ENCODE assay signal across 16 cellular contexts in genomic region chr19:33159893-33160292, GRCh38. TPM values are rescaled to one million over a fixed set of nuclear protein-coding genes. Genes with fewer than 3 reads are reported as not detected.
DNase-seq lines count a peak whose midpoint lies in the region.
"Had no signal": no experiment of that assay in that cellular context is flagged by ENCODE, and none has a peak within 500 bp of the region (broad histone marks: within the 10 kb centered on the region; RNA-seq: fewer than 3 reads in every experiment).

No MANE protein-coding gene starts in this region.

- H3K27me3 ChIP-seq in BLaER1 treated with 17β-estradiol and CSF1 and Interleukin-3, amounts not matched to agents 10 nM and 100 nM: no peaks in the 10 kb centered on the region
- H3K27me3 ChIP-seq in CD4-positive, alpha-beta memory T cell (ENCODE audit: insufficient read depth, low read length): no peaks in the 10 kb centered on the region
- H3K27me3 ChIP-seq: heart left ventricle had no signal

- POLR2A ChIA-PET in CD4-positive, alpha-beta memory T cell (lab: Charles Lee; ENCODE audit: partially characterized antibody): interaction anchor here (0.9 to 8.3 kb wide), 6 partner anchors 11 to 214 kb away, joined by 3 to 160 read pairs (median 6); partner anchors contain the start of gene CEBPG
- POLR2A ChIA-PET in activated CD4-positive, alpha-beta memory T cell treated with anti-CD3 and anti-CD28 coated beads, Interleukin-2, amount 10 ng/mL, durations not matched to agents 7 days and 5 days (lab: Charles Lee): interaction anchor here (0.7 to 6.8 kb wide), 3 partner anchors 16 to 217 kb away, joined by 3 to 119 read pairs (median 3); no protein-coding TSS in a partner anchor

- H3K36me3 Mint-ChIP-seq in CD4-positive, alpha-beta memory T cell: no peaks in the 10 kb centered on the region
- no peaks in the 10 kb centered on the region for H3K36me3 Mint-ChIP-seq in activated CD4-positive, alpha-beta memory T cell treated with anti-CD3 and anti-CD28 coated beads, Interleukin-2, amount 10 ng/mL, durations not matched to agents 7 days and 5 days (ENCODE audit: low read depth)
- H3K36me3 Mint-ChIP-seq in immature natural killer cell: peaks cover 0 to 4% (median 0%) of the 10 kb centered on the region in 3 donors

- H4K20me1 ChIP-seq in BLaER1 treated with 17β-estradiol and CSF1 and Interleukin-3, amounts not matched to agents 10 nM and 100 nM: no peaks in the 10 kb centered on the region

- intact Hi-C loops in CD4-positive, alpha-beta memory T cell (cut with micrococcal nuclease): loop anchor here (1.0 kb wide), 1 partner anchor 17 kb away; no protein-coding TSS in a partner anchor

- H3K36me3 ChIP-seq in BLaER1 treated with 17β-estradiol and CSF1 and Interleukin-3, amounts not matched to agents 10 nM and 100 nM: no peaks in the 10 kb centered on the region; a peak in 2 of 22 replicates
- H3K36me3 ChIP-seq in CD4-positive, alpha-beta memory T cell (ENCODE audit: insufficient read depth, low read length): no peaks in the 10 kb centered on the region
- H3K36me3 ChIP-seq: heart left ventricle, left ventricle myocardium inferior, thoracic aorta, WERI-Rb-1 had no signal

- DNase-seq in CD4-positive, alpha-beta memory T cell: no peak
- no peak for DNase-seq in activated CD4-positive, alpha-beta memory T cell treated with anti-CD3 and anti-CD28 coated beads, Interleukin-2, amount 10 ng/mL, durations not matched to agents 7 days and 5 days
- DNase-seq in immature natural killer cell (no peak), mesenteric fat pad (ENCODE audit: low spot score) (no peak), islet precursor cell (no peak), HPDE6-E6E7 (ENCODE audit: extremely low spot score) (no peak)
- DNase-seq: cortex of kidney, EL, heart left ventricle, left ventricle myocardium inferior, NCI-H1417, SHP77, WERI-Rb-1 had no signal

- H3K4me1 ChIP-seq in BLaER1 treated with 17β-estradiol and CSF1 and Interleukin-3, amounts not matched to agents 10 nM and 100 nM: peaks cover 41 to 74% (median 55%) of the 10 kb centered on the region in 10 experiments
- peaks cover 33% of the 10 kb centered on the region for H3K4me1 ChIP-seq in CD4-positive, alpha-beta memory T cell (ENCODE audit: insufficient read depth, low read length)
- H3K4me1 ChIP-seq: left ventricle myocardium inferior had no signal

- peak overlapping the region; percentile 68 to 80 (median 77) for H3K4me2 ChIP-seq in BLaER1 treated with 17β-estradiol and CSF1 and Interleukin-3, amounts not matched to agents 10 nM and 100 nM

- no peaks in the 10 kb centered on the region for H3K9me3 Mint-ChIP-seq in CD4-positive, alpha-beta memory T cell
- H3K9me3 Mint-ChIP-seq in activated CD4-positive, alpha-beta memory T cell treated with anti-CD3 and anti-CD28 coated beads, Interleukin-2, amount 10 ng/mL, durations not matched to agents 7 days and 5 days: no peaks in the 10 kb centered on the region
- no peaks in the 10 kb centered on the region for H3K9me3 Mint-ChIP-seq in immature natural killer cell

- H3K9me3 ChIP-seq in BLaER1 treated with 17β-estradiol and CSF1 and Interleukin-3, amounts not matched to agents 10 nM and 100 nM (replicated peaks in 1 of 11): peaks cover 0 to 14% (median 12%) of the 10 kb centered on the region in 11 experiments; a peak in 11 of 22 replicates
- H3K9me3 ChIP-seq in CD4-positive, alpha-beta memory T cell (ENCODE audit: control insufficient read depth in 1 of 2, low read length in 2 of 2): no peaks in the 10 kb centered on the region
- H3K9me3 ChIP-seq: heart left ventricle, left ventricle myocardium inferior, thoracic aorta had no signal

- H3K27me3 Mint-ChIP-seq in CD4-positive, alpha-beta memory T cell: no peaks in the 10 kb centered on the region
- H3K27me3 Mint-ChIP-seq in activated CD4-positive, alpha-beta memory T cell treated with anti-CD3 and anti-CD28 coated beads, Interleukin-2, amount 10 ng/mL, durations not matched to agents 7 days and 5 days: no peaks in the 10 kb centered on the region
- peaks cover 0 to 4% (median 2%) of the 10 kb centered on the region in 3 donors for H3K27me3 Mint-ChIP-seq in immature natural killer cell (ENCODE audit: low read depth in 3 of 3)

- H3K4me1 Mint-ChIP-seq in CD4-positive, alpha-beta memory T cell: peaks cover 26 to 45% (median 34%) of the 10 kb centered on the region in 4 donors
- H3K4me1 Mint-ChIP-seq in activated CD4-positive, alpha-beta memory T cell treated with anti-CD3 and anti-CD28 coated beads, Interleukin-2, amount 10 ng/mL, durations not matched to agents 7 days and 5 days: peaks cover 39% of the 10 kb centered on the region
- peaks cover 39 to 46% of the 10 kb centered on the region in 2 donors for H3K4me1 Mint-ChIP-seq in immature natural killer cell

- H3K4me3 Mint-ChIP-seq in CD4-positive, alpha-beta memory T cell: peak overlapping the region in 7 of 8 donors; percentile 43 to 86 (median 62)
- H3K4me3 Mint-ChIP-seq in activated CD4-positive, alpha-beta memory T cell treated with anti-CD3 and anti-CD28 coated beads, Interleukin-2, amount 10 ng/mL, durations not matched to agents 7 days and 5 days: no peak overlapping the region
- H3K4me3 Mint-ChIP-seq in immature natural killer cell: peak overlapping the region; percentile 73 to 76 (median 75)

- H3K9ac ChIP-seq in BLaER1 treated with 17β-estradiol and CSF1 and Interleukin-3, amounts not matched to agents 10 nM and 100 nM: peak overlapping the region in 5 of 11 experiments; percentile 24 to 60 (median 42); a peak in 7 of 22 replicates

- H3K27ac Mint-ChIP-seq in CD4-positive, alpha-beta memory T cell: peak overlapping the region; percentile 76 to 94 (median 89)
- H3K27ac Mint-ChIP-seq in activated CD4-positive, alpha-beta memory T cell treated with anti-CD3 and anti-CD28 coated beads, Interleukin-2, amount 10 ng/mL, durations not matched to agents 7 days and 5 days: peak overlapping the region; percentile 83
- peak overlapping the region; percentile 81 to 97 (median 92) for H3K27ac Mint-ChIP-seq in immature natural killer cell

- H3K27ac ChIP-seq in BLaER1 treated with 17β-estradiol and CSF1 and Interleukin-3, amounts not matched to agents 10 nM and 100 nM: peak overlapping the region in 10 of 11 experiments; percentile 33 to 85 (median 72); a peak in 19 of 22 replicates
- peak overlapping the region; percentile 36 for H3K27ac ChIP-seq in CD4-positive, alpha-beta memory T cell (ENCODE audit: low read depth, low read length)
- H3K27ac ChIP-seq: left ventricle myocardium inferior, thoracic aorta, WERI-Rb-1 had no signal

- CTCF ChIA-PET in CD4-positive, alpha-beta memory T cell (lab: Charles Lee; ENCODE audit: partially characterized antibody): interaction anchor here (0.9 to 4.2 kb wide), 10 partner anchors 9 to 271 kb away, joined by 3 to 43 read pairs (median 4); no protein-coding TSS in a partner anchor
- CTCF ChIA-PET in activated CD4-positive, alpha-beta memory T cell treated with anti-CD3 and anti-CD28 coated beads, Interleukin-2, amount 10 ng/mL, durations not matched to agents 7 days and 5 days (lab: Charles Lee): interaction anchor here (1.4 to 9.3 kb wide), 4 partner anchors 16 to 184 kb away, joined by 3 to 72 read pairs (median 22); no protein-coding TSS in a partner anchor

- H3K4me3 ChIP-seq in BLaER1 treated with 17β-estradiol and CSF1 and Interleukin-3, amounts not matched to agents 10 nM and 100 nM: peak overlapping the region in 1 of 10 experiments; percentile 11; a peak in 1 of 20 replicates
- no peak overlapping the region for H3K4me3 ChIP-seq in CD4-positive, alpha-beta memory T cell (ENCODE audit: low read length in 2 of 2)
- H3K4me3 ChIP-seq: heart left ventricle, left ventricle myocardium inferior, thoracic aorta had no signal

RNA-seq across cellular contexts. Expression of gene WDR88, which starts 28.0 kb away (rescaled TPM):
- total RNA-seq in CD4-positive, alpha-beta memory T cell: under 1 TPM; 0.58 TPM
- polyA plus RNA-seq in CD4-positive, alpha-beta memory T cell: under 1 TPM; 0.11 to 0.28 TPM
- not detected for total RNA-seq in activated CD4-positive, alpha-beta memory T cell treated with anti-CD3 and anti-CD28 coated beads, Interleukin-2, amount 10 ng/mL, durations not matched to agents 7 days and 5 days
- under 1 TPM in 2 of 3 donors, not detected in 1; 0.26 to 0.45 TPM for polyA plus RNA-seq in immature natural killer cell
- not detected for total RNA-seq in mesenteric fat pad
- total RNA-seq: left ventricle myocardium inferior, mononuclear cell, thoracic aorta had no signal
- polyA plus RNA-seq: heart left ventricle had no signal

RNA-seq across cellular contexts. Expression of gene LRP3, which starts 34.2 kb away (rescaled TPM):
- total RNA-seq in CD4-positive, alpha-beta memory T cell: under 1 TPM in 1 of 2 experiments, not detected in 1; 0.32 TPM
- polyA plus RNA-seq in CD4-positive, alpha-beta memory T cell: not detected
- not detected for total RNA-seq in activated CD4-positive, alpha-beta memory T cell treated with anti-CD3 and anti-CD28 coated beads, Interleukin-2, amount 10 ng/mL, durations not matched to agents 7 days and 5 days
- polyA plus RNA-seq in immature natural killer cell: not detected
- total RNA-seq in mesenteric fat pad: 43.3 TPM

Comparison
In these comparisons a context has a peak if more than half of its experiments do, and no peak if none do; other contexts are left out.
1. RNA of gene LRP3, which starts 34.2 kb away (total RNA-seq): 43.3 TPM in mesenteric fat pad (single experiment); 0.32 TPM in CD4-positive, alpha-beta memory T cell and not detected in activated CD4-positive, alpha-beta memory T cell treated with anti-CD3 and anti-CD28 coated beads, Interleukin-2, amount 10 ng/mL, durations not matched to agents 7 days and 5 days; every median in the first group is over 10 times any median in the second.
2. Peak in every context shown above with its lines, with median percentiles within 50 percentile points of each other: H3K27ac Mint-ChIP-seq.